9 cellular contexts compared by ENCODE assay signal in the genomic region with DNA sequence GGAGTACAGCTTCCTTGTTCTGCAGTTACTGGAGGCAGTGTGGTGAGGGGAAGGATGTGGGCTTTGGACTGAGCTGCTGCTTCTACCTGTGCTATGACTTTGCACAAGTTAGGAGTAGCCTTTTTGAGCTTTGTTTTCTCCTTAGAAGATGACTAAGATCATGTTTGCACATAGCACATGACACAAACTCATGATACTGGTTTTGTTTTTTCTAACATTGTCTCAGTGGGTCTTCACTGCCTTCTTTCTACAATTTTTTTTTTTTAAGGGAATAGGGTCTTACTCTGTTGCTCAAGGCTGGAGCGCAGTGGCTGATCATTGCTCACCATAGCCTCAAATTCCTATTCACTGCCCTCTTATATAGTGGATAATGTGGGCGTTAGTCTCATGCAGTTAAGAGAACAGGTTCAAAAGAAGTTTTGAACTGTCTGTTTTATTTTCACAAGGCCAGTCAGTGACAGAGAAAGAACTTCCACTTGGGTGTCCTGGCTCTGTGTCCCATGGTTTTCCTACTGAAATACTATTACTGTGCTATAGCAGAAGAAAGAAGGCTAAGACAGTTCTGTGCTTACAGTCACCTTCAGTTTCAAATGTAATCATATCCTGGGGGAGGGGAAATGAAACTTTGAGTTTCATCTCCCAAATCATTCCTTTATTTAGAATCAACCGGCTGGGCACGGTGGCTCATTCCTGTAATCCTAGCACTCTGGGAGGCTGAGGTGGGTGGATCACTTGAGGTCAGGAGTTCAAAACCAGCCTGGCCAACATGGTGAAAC.
A peak's percentile ranks its signal among the peaks of the same experiment; 100 is the strongest.
DNase-seq lines count a peak whose midpoint lies in the region; ATAC-seq and TF ChIP-seq lines count a peak whose summit lies in the region.
"Had no signal": no experiment of that assay in that cellular context is flagged by ENCODE, and none has a peak within 500 bp of the region (broad histone marks: within the 10 kb centered on the region; RNA-seq: fewer than 3 reads in every experiment).

No MANE protein-coding gene starts in this region.

- H3T11ph ChIP-seq in H9 (ENCODE audit: low read length) = no peak overlapping the region

- peak; percentile 92 for ATAC-seq in activated CD4-positive, alpha-beta T cell treated with anti-CD3 and anti-CD28 coated beads for 36 hours
- ATAC-seq in HG02981 (IDR thresholded peaks at IDR 0.05; ENCODE audit: unreplicated experiment) (peak; percentile 66), HG02571 (IDR thresholded peaks at IDR 0.05; ENCODE audit: unreplicated experiment) (no peak)

- H3K4ac ChIP-seq in H9 (ENCODE audit: low read depth, low read length) = no peak overlapping the region

- no peak overlapping the region for H3K4me2 ChIP-seq in H9 (ENCODE audit: insufficient read depth, insufficient read length, low read length)

- H3K27me3 ChIP-seq in spleen (replicated peaks in 1 of 7) = no peaks in the 10 kb centered on the region
- H3K27me3 ChIP-seq in H9 (ENCODE audit: insufficient read depth, low read length) = no peaks in the 10 kb centered on the region

- H4K20me1 ChIP-seq in H9 (ENCODE audit: control insufficient read depth, insufficient read depth, insufficient read length) = no peaks in the 10 kb centered on the region

- 64 to 79% (median 69%) methylated on average over 4 of the region's 4 CpGs for WGBS in spleen, 5 donors
- no CpG with 5 or more reads among the region's 4 CpGs for WGBS in H9 (ENCODE audit: extremely low coverage, insufficient read length, low lambda C conversion rate)

- no peak overlapping the region for H3K14ac ChIP-seq in H9 (ENCODE audit: insufficient read depth, low read length)

- peak overlapping the region; percentile 82 for H3K27ac Mint-ChIP-seq in activated CD4-positive, alpha-beta T cell treated with anti-CD3 and anti-CD28 coated beads for 36 hours
- peak overlapping the region in 1 of 3 experiments; percentile 31; a peak in 1 of 7 replicates for H3K27ac Mint-ChIP-seq in H9

- no peak overlapping the region for H3K23ac ChIP-seq in H9 (ENCODE audit: insufficient read length, low read depth, low read length)

- H3K9me3 ChIP-seq in spleen = no peaks in the 10 kb centered on the region
- H3K9me3 ChIP-seq in H9 (ENCODE audit: control insufficient read depth, low read depth, low read length) = no peaks in the 10 kb centered on the region

- no peak overlapping the region for H2BK20ac ChIP-seq in H9 (ENCODE audit: low read depth, low read length, poor library complexity, severe bottlenecking)

- H2AFZ ChIP-seq in H9 (ENCODE audit: low read length) = no peak overlapping the region

- peak; percentile 56 for DNase-seq in activated CD4-positive, alpha-beta T cell treated with anti-CD3 and anti-CD28 coated beads for 36 hours
- DNase-seq in activated CD4-positive, alpha-beta T cell treated with anti-CD3 and anti-CD28 coated beads, Interleukin-2, amount 50 U/mL, for 1 hour = no peak
- DNase-seq in UCSD-AML1 (lab: John Stamatoyannopoulos, UW; ENCODE audit: unreplicated experiment) (peak; percentile 20), spleen (no peak), H9 (no peak), COLO829 (ENCODE audit: low spot score) (no peak)
- DNase-seq: NCI-H1930 had no signal

- H2BK15ac ChIP-seq in H9 (ENCODE audit: low read depth, low read length) = no peak overlapping the region

- POLR2A ChIA-PET in activated CD4-positive, alpha-beta T cell treated with anti-CD3 and anti-CD28 coated beads for 36 hours (lab: Charles Lee) = no interaction called here

- peaks cover 7% of the 10 kb centered on the region for H3K36me3 Mint-ChIP-seq in activated CD4-positive, alpha-beta T cell treated with anti-CD3 and anti-CD28 coated beads for 36 hours (ENCODE audit: low read depth)
- no peaks in the 10 kb centered on the region for H3K36me3 Mint-ChIP-seq in H9 (ENCODE audit: insufficient read depth in 1 of 3, low read depth in 3 of 3)

- no peaks in the 10 kb centered on the region for H3K23me2 ChIP-seq in H9 (ENCODE audit: insufficient read length, low read depth, low read length, poor library complexity, severe bottlenecking)

- no peak overlapping the region for H3K9ac ChIP-seq in H9 (ENCODE audit: extremely low read depth, insufficient read length, low read length)

- H3K4me1 ChIP-seq in spleen = peaks cover 21 to 71% (median 45%) of the 10 kb centered on the region in 6 donors
- H3K4me1 ChIP-seq in H9 (ENCODE audit: insufficient read depth, low read length) = no peaks in the 10 kb centered on the region

- H3K79me2 ChIP-seq in H9 (ENCODE audit: insufficient read depth, low read length) = no peaks in the 10 kb centered on the region

- no peak for TF ChIP-seq CTCF in spleen (IDR thresholded peaks at IDR 0.05 in 8 of 11, conservative IDR thresholded peaks at IDR 0.05 in 3 of 11)
- TF ChIP-seq CTCF in H9 (conservative IDR thresholded peaks at IDR 0.05) = no peak

- H3K56ac ChIP-seq in H9 (ENCODE audit: insufficient read length, low read depth, low read length) = no peak overlapping the region

- H2BK5ac ChIP-seq in H9 (ENCODE audit: insufficient read length, low read length) = no peak overlapping the region

- H3K4me3 ChIP-seq in spleen = no peak overlapping the region

- CTCF ChIA-PET in activated CD4-positive, alpha-beta T cell treated with anti-CD3 and anti-CD28 coated beads for 36 hours (lab: Charles Lee) = interaction anchor here (0.6 to 1.8 kb wide), 9 partner anchors 16 to 936 kb away, joined by 3 to 5 read pairs (median 4); no protein-coding TSS in a partner anchor

- TF ChIP-seq POLR2A in spleen (IDR thresholded peaks at IDR 0.05) = no peak

- no peaks in the 10 kb centered on the region for H3K36me3 ChIP-seq in spleen

- intact Hi-C loops in activated CD4-positive, alpha-beta T cell treated with anti-CD3 and anti-CD28 coated beads for 36 hours (cut with DNase I, micrococcal nuclease) = loop anchor here (2.0 to 5.0 kb wide), 3 partner anchors 44 to 79 kb away; partner anchors contain the start of gene KAT6B (in 1 of the 2)
- intact Hi-C loops in spleen (cut with DNase I; ENCODE audit: low total_unique reads) = no loop called here

- H3K18ac ChIP-seq in H9 (ENCODE audit: insufficient read length, low read depth, low read length) = no peak overlapping the region

- H2BK12ac ChIP-seq in H9 (ENCODE audit: insufficient read length, low read depth, low read length) = no peak overlapping the region

- no peak overlapping the region for H2AK5ac ChIP-seq in H9 (ENCODE audit: insufficient read length, low read length)

- H3K9me3 Mint-ChIP-seq in activated CD4-positive, alpha-beta T cell treated with anti-CD3 and anti-CD28 coated beads for 36 hours (ENCODE audit: low read depth) = no peaks in the 10 kb centered on the region
- H3K9me3 Mint-ChIP-seq in H9 = no peaks in the 10 kb centered on the region

- H3K27ac ChIP-seq in spleen (peak overlapping the region in 5 of 8 donors; percentile 16 to 62 (median 56)), H9 (ENCODE audit: insufficient read length, low read depth, low read length) (no peak overlapping the region)

- H3K27me3 Mint-ChIP-seq in activated CD4-positive, alpha-beta T cell treated with anti-CD3 and anti-CD28 coated beads for 36 hours = no peaks in the 10 kb centered on the region
- H3K27me3 Mint-ChIP-seq in H9 (ENCODE audit: low read depth) = no peaks in the 10 kb centered on the region; the same call in 1 of the 2 replicates

- no peak overlapping the region for H4K5ac ChIP-seq in H9 (ENCODE audit: insufficient read length, low read depth, low read length)

- H4K91ac ChIP-seq in H9 (ENCODE audit: insufficient read length, low read depth, low read length) = no peak overlapping the region

- H3K4me3 Mint-ChIP-seq in activated CD4-positive, alpha-beta T cell treated with anti-CD3 and anti-CD28 coated beads for 36 hours = peak overlapping the region; percentile 39
- no peak overlapping the region for H3K4me3 Mint-ChIP-seq in H9

- peaks cover 62% of the 10 kb centered on the region for H3K4me1 Mint-ChIP-seq in activated CD4-positive, alpha-beta T cell treated with anti-CD3 and anti-CD28 coated beads for 36 hours
- H3K4me1 Mint-ChIP-seq in H9 = peaks cover 12 to 15% of the 10 kb centered on the region in 2 experiments; a peak in 3 of 4 replicates

- no peaks in the 10 kb centered on the region for H3K79me1 ChIP-seq in H9 (ENCODE audit: insufficient read depth, low read depth, low read length, poor library complexity, severe bottlenecking)

- H4K8ac ChIP-seq in H9 (replicated peaks; ENCODE audit: insufficient read length, low read depth, low read length) = no peak overlapping the region

- no peak overlapping the region for H2BK120ac ChIP-seq in H9 (ENCODE audit: low read depth, low read length, poor library complexity, severe bottlenecking)

Comparison
In these comparisons a context has a peak if more than half of its experiments do, and no peak if none do; other contexts are left out.
1. DNase-seq: peak in activated CD4-positive, alpha-beta T cell treated with anti-CD3 and anti-CD28 coated beads for 36 hours (single experiment) and UCSD-AML1 (single experiment); none in activated CD4-positive, alpha-beta T cell treated with anti-CD3 and anti-CD28 coated beads, Interleukin-2, amount 50 U/mL, for 1 hour (single experiment), spleen (single experiment), H9 (single experiment) and COLO829 (single experiment).